11 cellular contexts compared by ENCODE assay signal in the genomic region with DNA sequence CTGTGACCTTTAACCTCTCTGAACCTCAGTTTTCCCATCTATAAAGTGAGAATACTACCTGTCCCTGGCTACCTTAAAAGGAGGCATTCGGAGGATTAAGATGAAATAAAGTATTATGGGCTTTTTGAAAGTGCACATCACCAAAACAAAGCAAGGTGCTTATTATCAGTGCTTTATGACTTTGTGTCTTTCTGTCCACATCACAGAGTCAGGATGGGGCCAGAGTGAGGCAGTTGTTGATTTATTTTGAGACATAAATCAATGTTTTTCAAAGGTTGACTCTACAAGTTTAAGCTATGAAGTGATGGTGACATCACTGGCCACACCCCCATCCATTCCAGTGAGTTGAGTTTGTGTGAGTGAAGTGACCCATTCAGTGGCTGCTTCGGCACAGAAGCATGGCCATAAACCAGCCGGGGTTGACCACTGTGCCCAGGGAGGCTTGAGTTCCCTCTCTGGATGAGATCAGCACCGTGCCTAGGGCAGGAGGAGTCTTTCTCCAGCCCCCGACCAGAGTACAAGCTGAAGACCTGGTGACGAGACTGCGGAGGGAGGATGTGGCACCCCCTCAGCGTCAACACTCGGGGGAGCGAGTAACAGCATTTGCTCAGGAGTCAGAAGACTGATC.
DNase-seq lines count a peak whose midpoint lies in the region; ATAC-seq, FAIRE-seq and TF ChIP-seq lines count a peak whose summit lies in the region.
"Had no signal": no experiment of that assay in that cellular context is flagged by ENCODE, and none has a peak within 500 bp of the region (broad histone marks: within the 10 kb centered on the region; RNA-seq: fewer than 3 reads in every experiment).

No MANE protein-coding gene starts in this region.

- ATAC-seq in A549 (peak; percentile 26 to 36; a peak in 3 of 6 replicates), GM19328 (IDR thresholded peaks at IDR 0.05; ENCODE audit: unreplicated experiment) (no peak), GM18511 (IDR thresholded peaks at IDR 0.05; ENCODE audit: unreplicated experiment) (no peak)

- no peaks in the 10 kb centered on the region for H3K27me3 Mint-ChIP-seq in nephron (ENCODE audit: low read depth)

- TF ChIP-seq POLR2A in A549 (IDR thresholded peaks at IDR 0.05; ENCODE audit: low read length) = no peak

- H3K4me3 Mint-ChIP-seq in nephron = peak overlapping the region in 1 of 3 experiments; percentile 22
- H3K4me3 Mint-ChIP-seq: immature natural killer cell had no signal

- WGBS in A549 (ENCODE audit: missing lambda C conversion rate) = 78% methylated on average over 10 of the region's 10 CpGs

- peaks cover 4% of the 10 kb centered on the region; the same call in 1 of the 3 replicates for H3K9me3 ChIP-seq in A549

- peaks cover 33% of the 10 kb centered on the region for H3K4me1 ChIP-seq in A549

- TF ChIP-seq CTCF in A549 (IDR thresholded peaks at IDR 0.05) (no peak), RWPE1 (conservative IDR thresholded peaks at IDR 0.05; ENCODE audit: low read depth) (no peak), nephron (IDR thresholded peaks at IDR 0.05; ENCODE audit: unreplicated experiment in 3 of 3) (no peak)

- H3K27ac ChIP-seq in A549 (peak overlapping the region; percentile 40 to 62; a peak in 3 of 6 replicates), RWPE1 (peak overlapping the region; percentile 92)
- H3K27ac ChIP-seq: cardiac muscle cell had no signal

- peaks cover 2% of the 10 kb centered on the region for H3K9me3 Mint-ChIP-seq in nephron
- H3K9me3 Mint-ChIP-seq: immature natural killer cell had no signal

- peak overlapping the region; percentile 62 for H3K4me2 ChIP-seq in A549

- peaks cover 70% of the 10 kb centered on the region for H3K4me1 Mint-ChIP-seq in nephron

- no peak for TF ChIP-seq RAD21 in A549 (conservative IDR thresholded peaks at IDR 0.05 in 1 of 2, IDR thresholded peaks at IDR 0.05 in 1 of 2)

- peak overlapping the region; percentile 99 for H3K27ac Mint-ChIP-seq in nephron
- H3K27ac Mint-ChIP-seq: immature natural killer cell had no signal

- no peak for FAIRE-seq in A549 (lab: Jason Lieb, UNC)

- CTCF ChIA-PET in A549 (lab: Yijun Ruan, JAX) = interaction anchor here (0.9 to 3.3 kb wide), 9 partner anchors 10 to 96 kb away, joined by 3 to 19 read pairs (median 6); no protein-coding TSS in a partner anchor
- CTCF ChIA-PET in RWPE1 (lab: Yijun Ruan, JAX) = interaction anchor here (0.9 kb wide), 1 partner anchor 68 kb away, joined by 3 read pairs; no protein-coding TSS in a partner anchor

- TF ChIP-seq EP300 in A549 (IDR thresholded peaks at IDR 0.05) = no peak

- POLR2A ChIA-PET in A549 (lab: Yijun Ruan, JAX) (no interaction called here), RWPE1 (lab: Yijun Ruan, JAX; ENCODE audit: low non-redundant PET) (no interaction called here)

- peak in 1 of 2 experiments; percentile 23 for DNase-seq in A549 (ENCODE audit: low read depth in 1 of 2, low spot score in 1 of 2)
- DNase-seq in RWPE1 (ENCODE audit: low spot score) = no peak
- peak; percentile 60 for DNase-seq in fibroblast of gingiva (ENCODE audit: low read depth)
- no peak for DNase-seq in stimulated activated CD4-positive, alpha-beta T cell treated with anti-CD3 and anti-CD28 coated beads, Interleukin-2, amount 100 ng/mL, for 24 hours
- DNase-seq in activated CD4-positive, alpha-beta T cell treated with anti-CD3 and anti-CD28 coated beads for 48 hours = no peak
- DNase-seq: immature natural killer cell, NCI-H1048 had no signal

- no peak overlapping the region for H3K4me3 ChIP-seq in A549
- H3K4me3 ChIP-seq: cardiac muscle cell had no signal

- H3K36me3 Mint-ChIP-seq in nephron (ENCODE audit: low read depth) = no peaks in the 10 kb centered on the region
- H3K36me3 Mint-ChIP-seq: immature natural killer cell had no signal

TF ChIP-seq in A549, 52 proteins besides CTCF, POLR2A, EP300 and RAD21:
- TF ChIP-seq GATA3 (IDR thresholded peaks at IDR 0.05; ENCODE audit: borderline replicate concordance) (no peak), KDM5A (IDR thresholded peaks at IDR 0.05) (no peak), JUN (IDR thresholded peaks at IDR 0.05) (no peak), CEBPB (IDR thresholded peaks at IDR 0.05) (no peak), NR3C1 (IDR thresholded peaks at IDR 0.05) (no peak), CBX2 (IDR thresholded peaks at IDR 0.05; ENCODE audit: borderline replicate concordance, low read depth) (no peak), PHF8 (IDR thresholded peaks at IDR 0.05; ENCODE audit: borderline replicate concordance, low read depth) (no peak), JUNB (IDR thresholded peaks at IDR 0.05) (no peak), ZC3H11A (IDR thresholded peaks at IDR 0.05) (no peak), MAZ (IDR thresholded peaks at IDR 0.05; ENCODE audit: borderline replicate concordance, low read depth, low read length) (no peak), FOSB (CRISPR knock-in tag; IDR thresholded peaks at IDR 0.05) (no peak), CHD4 (IDR thresholded peaks at IDR 0.05; ENCODE audit: borderline replicate concordance) (no peak)
- TF ChIP-seq, protein P1, sequence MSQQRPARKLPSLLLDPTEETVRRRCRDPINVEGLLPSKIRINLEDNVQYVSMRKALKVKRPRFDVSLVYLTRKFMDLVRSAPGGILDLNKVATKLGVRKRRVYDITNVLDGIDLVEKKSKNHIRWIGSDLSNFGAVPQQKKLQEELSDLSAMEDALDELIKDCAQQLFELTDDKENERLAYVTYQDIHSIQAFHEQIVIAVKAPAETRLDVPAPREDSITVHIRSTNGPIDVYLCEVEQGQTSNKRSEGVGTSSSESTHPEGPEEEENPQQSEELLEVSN (IDR thresholded peaks at IDR 0.05; ENCODE audit: borderline replicate concordance, low read depth) = no peak
- TF ChIP-seq, protein P2, sequence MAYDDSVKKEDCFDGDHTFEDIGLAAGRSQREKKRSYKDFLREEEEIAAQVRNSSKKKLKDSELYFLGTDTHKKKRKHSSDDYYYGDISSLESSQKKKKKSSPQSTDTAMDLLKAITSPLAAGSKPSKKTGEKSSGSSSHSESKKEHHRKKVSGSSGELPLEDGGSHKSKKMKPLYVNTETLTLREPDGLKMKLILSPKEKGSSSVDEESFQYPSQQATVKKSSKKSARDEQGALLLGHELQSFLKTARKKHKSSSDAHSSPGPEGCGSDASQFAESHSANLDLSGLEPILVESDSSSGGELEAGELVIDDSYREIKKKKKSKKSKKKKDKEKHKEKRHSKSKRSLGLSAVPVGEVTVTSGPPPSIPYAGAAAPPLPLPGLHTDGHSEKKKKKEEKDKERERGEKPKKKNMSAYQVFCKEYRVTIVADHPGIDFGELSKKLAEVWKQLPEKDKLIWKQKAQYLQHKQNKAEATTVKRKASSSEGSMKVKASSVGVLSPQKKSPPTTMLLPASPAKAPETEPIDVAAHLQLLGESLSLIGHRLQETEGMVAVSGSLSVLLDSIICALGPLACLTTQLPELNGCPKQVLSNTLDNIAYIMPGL (CRISPR knock-in tag; IDR thresholded peaks at IDR 0.05; ENCODE audit: borderline replicate concordance) = no peak
- TF ChIP-seq, protein P3, sequence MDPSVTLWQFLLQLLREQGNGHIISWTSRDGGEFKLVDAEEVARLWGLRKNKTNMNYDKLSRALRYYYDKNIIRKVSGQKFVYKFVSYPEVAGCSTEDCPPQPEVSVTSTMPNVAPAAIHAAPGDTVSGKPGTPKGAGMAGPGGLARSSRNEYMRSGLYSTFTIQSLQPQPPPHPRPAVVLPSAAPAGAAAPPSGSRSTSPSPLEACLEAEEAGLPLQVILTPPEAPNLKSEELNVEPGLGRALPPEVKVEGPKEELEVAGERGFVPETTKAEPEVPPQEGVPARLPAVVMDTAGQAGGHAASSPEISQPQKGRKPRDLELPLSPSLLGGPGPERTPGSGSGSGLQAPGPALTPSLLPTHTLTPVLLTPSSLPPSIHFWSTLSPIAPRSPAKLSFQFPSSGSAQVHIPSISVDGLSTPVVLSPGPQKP (IDR thresholded peaks at IDR 0.05; ENCODE audit: low read depth, low read length) = no peak

Comparison
In these comparisons a context has a peak if more than half of its experiments do, and no peak if none do; other contexts are left out.
1. ATAC-seq: peak in A549 (2 of 2); none in GM19328 (single experiment) and GM18511 (single experiment).